8 cellular contexts compared by ENCODE assay signal in genomic region chr19:531009-531752, GRCh38. TPM values are rescaled to one million over a fixed set of nuclear protein-coding genes. Genes with fewer than 3 reads are reported as not detected.
A peak's percentile ranks its signal among the peaks of the same experiment; 100 is the strongest.
DNase-seq lines count a peak whose midpoint lies in the region; ATAC-seq and TF ChIP-seq lines count a peak whose summit lies in the region.

No MANE protein-coding gene starts in this region.

- peak overlapping the region; percentile 91 for H3K4me3 Mint-ChIP-seq in neural crest cell

- no peak for TF ChIP-seq POLR2A in stomach (IDR thresholded peaks at IDR 0.05)

- H3K27ac ChIP-seq in RWPE1 (peak overlapping the region; percentile 90), stomach (peak overlapping the region; percentile 92 to 99 (median 96))

- WGBS in stomach, 5 donors: 0 to 2% (median 0%) methylated on average over 5 to 103 of the region's 103 CpGs

- TF ChIP-seq CTCF in RWPE1 (conservative IDR thresholded peaks at IDR 0.05; ENCODE audit: low read depth): no peak
- TF ChIP-seq CTCF in fibroblast of villous mesenchyme (IDR thresholded peaks at IDR 0.05; ENCODE audit: insufficient read depth, low read depth, low read length): no peak
- peak; percentile 11 for TF ChIP-seq CTCF in neural crest cell (conservative IDR thresholded peaks at IDR 0.05)
- no peak for TF ChIP-seq CTCF in stomach (IDR thresholded peaks at IDR 0.05)

- intact Hi-C loops in stomach (cut with DNase I; ENCODE audit: low total_unique reads): no loop called here

- H3K36me3 ChIP-seq in stomach: peaks cover 6 to 15% (median 10%) of the 10 kb centered on the region in 4 donors

- POLR2A ChIA-PET in RWPE1 (lab: Yijun Ruan, JAX; ENCODE audit: low non-redundant PET): interaction anchor here (0.6 kb wide), 1 partner anchor 9 kb away, joined by 3 read pairs; no protein-coding TSS in a partner anchor

- TF ChIP-seq EP300 in stomach (IDR thresholded peaks at IDR 0.05): no peak

- H3K4me3 ChIP-seq in Jurkat, Clone E6-1 (ENCODE audit: low read length): peak overlapping the region; percentile 80
- peak overlapping the region; percentile 93 for H3K4me3 ChIP-seq in fibroblast of villous mesenchyme (ENCODE audit: low read depth, low read length)
- peak overlapping the region; percentile 97 to 100 (median 99) for H3K4me3 ChIP-seq in stomach

- H3K9me3 ChIP-seq in stomach: no peaks in the 10 kb centered on the region

- peak; percentile 25 for DNase-seq in DMS153 treated with DMSO at 0.1 percent for 48 hours (lab: John Stamatoyannopoulos, UW; ENCODE audit: unreplicated experiment)
- DNase-seq in Jurkat, Clone E6-1 (ENCODE audit: low read depth, low spot score): peak; percentile 80
- DNase-seq in RWPE1 (ENCODE audit: low spot score): peak; percentile 94
- peak; percentile 96 for DNase-seq in activated effector memory CD4-positive, alpha-beta T cell treated with anti-CD3 and anti-CD28 coated beads, Interleukin-2, amount 50 U/mL, for 16 hours
- DNase-seq in fibroblast of villous mesenchyme (ENCODE audit: low read depth): peak; percentile 82
- peak; percentile 84 for DNase-seq in neural crest cell (ENCODE audit: low read depth, low spot score)
- DNase-seq in stomach: peak; percentile 88

- no peak overlapping the region for H3K27ac Mint-ChIP-seq in neural crest cell (ENCODE audit: unreplicated experiment)

- H3K4me1 Mint-ChIP-seq in neural crest cell: peaks cover 10% of the 10 kb centered on the region

- CTCF ChIA-PET in RWPE1 (lab: Yijun Ruan, JAX): interaction anchor here (1.0 kb wide), 1 partner anchor 36 kb away, joined by 3 read pairs; no protein-coding TSS in a partner anchor

- peaks cover 3% of the 10 kb centered on the region for H3K27me3 Mint-ChIP-seq in neural crest cell (ENCODE audit: low read depth)

- peak; percentile 54 for ATAC-seq in GM21576 (IDR thresholded peaks at IDR 0.05; ENCODE audit: unreplicated experiment)

- H3K4me1 ChIP-seq in stomach: peaks cover 27 to 50% (median 41%) of the 10 kb centered on the region in 4 donors

- H3K27me3 ChIP-seq in stomach: peaks cover 0 to 17% (median 4%) of the 10 kb centered on the region in 3 donors

- H3K9me3 Mint-ChIP-seq in neural crest cell: no peaks in the 10 kb centered on the region

- no peaks in the 10 kb centered on the region for H3K36me3 Mint-ChIP-seq in neural crest cell (ENCODE audit: low read depth)

RNA-seq across cellular contexts. Expression of gene CDC34, which starts 0.4 kb away (rescaled TPM):
- 61.4 TPM for polyA plus RNA-seq in Jurkat, Clone E6-1 (2012; ENCODE audit: insufficient read depth, insufficient read length)
- total RNA-seq in fibroblast of villous mesenchyme (52.2 and 53.1 TPM in 2 replicates), neural crest cell (106 and 111 TPM in 2 replicates), stomach (100 to 1,000 TPM in 2 of 5 donors, 10 to 100 TPM in 3; 26.1 to 503 (median 72.9) TPM)
- 10 to 100 TPM; 62.9 to 82.1 (median 80.5) TPM for polyA plus RNA-seq in stomach

RNA-seq across cellular contexts. Expression of gene GZMM, which starts 12.7 kb away (rescaled TPM):
- not detected for polyA plus RNA-seq in Jurkat, Clone E6-1 (2012; ENCODE audit: insufficient read depth, insufficient read length)
- total RNA-seq in fibroblast of villous mesenchyme (0.32 and 0.43 TPM in 2 replicates), neural crest cell (not detected in 2 replicates), stomach (1 to 10 TPM in 1 of 5 donors, under 1 TPM in 1, not detected in 3; 0.55 to 5.4 TPM)
- 1 to 10 TPM in 1 of 3 donors, under 1 TPM in 2; 0.37 to 6.6 (median 0.93) TPM for polyA plus RNA-seq in stomach

RNA-seq across cellular contexts. Expression of gene TPGS1, which starts 23.9 kb away (rescaled TPM):
- polyA plus RNA-seq in Jurkat, Clone E6-1 (2012; ENCODE audit: insufficient read depth, insufficient read length): 4.8 TPM
- total RNA-seq in fibroblast of villous mesenchyme (16.8 and 29.3 TPM in 2 replicates), neural crest cell (22.3 TPM in 2 replicates), stomach (10 to 100 TPM in 3 of 5 donors, 1 to 10 TPM in 2; 1.2 to 65.5 (median 15.2) TPM)
- polyA plus RNA-seq in stomach: 10 to 100 TPM; 26.3 to 33.8 (median 26.4) TPM

RNA-seq across cellular contexts. Expression of gene MADCAM1, which starts 34.9 kb away (rescaled TPM):
- not detected for polyA plus RNA-seq in Jurkat, Clone E6-1 (2012; ENCODE audit: insufficient read depth, insufficient read length)
- total RNA-seq in fibroblast of villous mesenchyme (under 0.01 TPM in 2 replicates), neural crest cell (0.75 and 1.1 TPM in 2 replicates), stomach (10 to 100 TPM in 1 of 5 donors, 1 to 10 TPM in 2, under 1 TPM in 1, not detected in 1; 0.45 to 11.9 (median 2.1) TPM)
- 1 to 10 TPM; 1.5 to 2.9 (median 2.3) TPM for polyA plus RNA-seq in stomach

RNA-seq across cellular contexts. Expression of gene BSG, which starts 41.2 kb away (rescaled TPM):
- polyA plus RNA-seq in Jurkat, Clone E6-1 (2012; ENCODE audit: insufficient read depth, insufficient read length): 270 TPM
- total RNA-seq in fibroblast of villous mesenchyme (191 and 207 TPM in 2 replicates), neural crest cell (564 and 613 TPM in 2 replicates), stomach (1,000 to 10,000 TPM in 1 of 5 donors, 100 to 1,000 TPM in 4; 184 to 1,029 (median 269) TPM)
- 100 to 1,000 TPM; 193 to 524 (median 393) TPM for polyA plus RNA-seq in stomach

Comparison
In these comparisons a context has a peak if more than half of its experiments do, and no peak if none do; other contexts are left out.
1. Peak in every context shown above with its lines: DNase-seq, ATAC-seq, H3K4me3 ChIP-seq and H3K27ac ChIP-seq.
2. DNase-seq: peak in every context shown above with its lines; median percentile 96 in activated effector memory CD4-positive, alpha-beta T cell treated with anti-CD3 and anti-CD28 coated beads, Interleukin-2, amount 50 U/mL, for 16 hours; 94 in RWPE1; 88 in stomach; 84 in neural crest cell; 82 in fibroblast of villous mesenchyme; 80 in Jurkat, Clone E6-1; 25 in DMS153 treated with DMSO at 0.1 percent for 48 hours.